In genomic region chr17:71926746-71927398, GRCh38 we compare ENCODE assay signal across 26 cellular contexts.
DNase-seq lines count a peak whose midpoint lies in the region; ATAC-seq and TF ChIP-seq lines count a peak whose summit lies in the region.
"Had no signal": no experiment of that assay in that cellular context is flagged by ENCODE, and none has a peak within 500 bp of the region (broad histone marks: within the 10 kb centered on the region; RNA-seq: fewer than 3 reads in every experiment).

No MANE protein-coding gene starts in this region.

- TF ChIP-seq POLR2A in gastrocnemius medialis (IDR thresholded peaks at IDR 0.05) (no peak), suprapubic skin (IDR thresholded peaks at IDR 0.05) (no peak)

- H3K27me3 ChIP-seq in PC-3 (ENCODE audit: low read length) (no peaks in the 10 kb centered on the region), gastrocnemius medialis (no peaks in the 10 kb centered on the region), H7 (ENCODE audit: control insufficient read depth, insufficient read depth, low read length) (no peaks in the 10 kb centered on the region), suprapubic skin (no peaks in the 10 kb centered on the region)
- H3K27me3 ChIP-seq: hepatocyte, spleen, thyroid gland had no signal

- 69% methylated on average over 5 of the region's 5 CpGs for WGBS in suprapubic skin

- CTCF ChIA-PET in PC-3 (lab: Charles Lee): no interaction called here

- H3K9me3 ChIP-seq in PC-3 (ENCODE audit: low read length) (no peaks in the 10 kb centered on the region), gastrocnemius medialis (no peaks in the 10 kb centered on the region), suprapubic skin (no peaks in the 10 kb centered on the region), mucosa of descending colon (no peaks in the 10 kb centered on the region)
- H3K9me3 ChIP-seq: SK-N-SH, spleen, thyroid gland had no signal

- no peaks in the 10 kb centered on the region for H3F3A ChIP-seq in PC-3 (ENCODE audit: low read length, unreplicated experiment)

- H3K9ac ChIP-seq in PC-3 (ENCODE audit: low read length): no peak overlapping the region
- H3K9ac ChIP-seq: SK-N-SH had no signal

- no peaks in the 10 kb centered on the region for H4K20me1 ChIP-seq in PC-3 (ENCODE audit: low read length)

- peak; percentile 44 for ATAC-seq in PC-3
- ATAC-seq in gastrocnemius medialis: peak; percentile 92 to 93
- no peak for ATAC-seq in GM18873 (IDR thresholded peaks at IDR 0.05; ENCODE audit: low FRiP score, unreplicated experiment)
- ATAC-seq in mucosa of descending colon: no peak
- ATAC-seq: CD8-positive, alpha-beta T cell had no signal

- DNase-seq in H4 (ENCODE audit: low spot score) (peak; percentile 22), PC-3 (peak; percentile 76), epithelial cell of proximal tubule (ENCODE audit: low read depth) (peak; percentile 77), gastrocnemius medialis (peak; percentile 15 to 21), H7 (no peak), suprapubic skin (ENCODE audit: low spot score in 2 of 2) (no peak), mucosa of descending colon (no peak)
- DNase-seq: activated CD4-positive, alpha-beta memory T cell treated with anti-CD3 and anti-CD28 coated beads, Interleukin-2, amount 10 ng/mL, durations not matched to agents 7 days and 5 days; activated CD4-positive, CD25-positive, alpha-beta regulatory T cell; activated naive CD4-positive, alpha-beta T cell; activated T-cell treated with anti-CD3 and anti-CD28 coated beads, Interleukin-2, amount 50 U/mL, for 1 hour; amniotic stem cell; CD8-positive, alpha-beta T cell; immature natural killer cell; Karpas-422; NCI-H1092; NCI-H1930; NK-92 treated with Interleukin-12 subunit alpha and Interleukin-12 subunit beta, amount 100 ng/mL, for 24 hours; RPMI8226; SK-N-SH; spleen; stimulated activated CD4-positive, alpha-beta T cell treated with anti-CD3 and anti-CD28 coated beads, Interleukin-4, amount 100 ng/mL, for 24 hours; stimulated activated naive CD4-positive, alpha-beta T cell treated with Interleukin-2 at 50 U/mL for 16 hours; thyroid gland had no signal

- intact Hi-C loops in PC-3 (cut with micrococcal nuclease) (loop anchor here (10.0 kb wide), 2 partner anchors 292 to 812 kb away; no protein-coding TSS in a partner anchor), gastrocnemius medialis (cut with DNase I; ENCODE audit: low total_unique reads) (loop anchor here (5.0 kb wide), 1 partner anchor 40 kb away; no protein-coding TSS in a partner anchor), mucosa of descending colon (cut with DNase I, micrococcal nuclease) (no loop called here)

- POLR2A ChIA-PET in PC-3 (lab: Charles Lee; ENCODE audit: unreplicated experiment): interaction anchor here (0.5 kb wide), 1 partner anchor 9 kb away, joined by 7 read pairs; no protein-coding TSS in a partner anchor

- in situ Hi-C loops in gastrocnemius medialis (cut with MboI; ENCODE audit: low sequenced_read_pairs in 4 of 4): no loop called here

- TF ChIP-seq CTCF in PC-3 (conservative IDR thresholded peaks at IDR 0.05; ENCODE audit: low read depth, low read length) (no peak), epithelial cell of proximal tubule (conservative IDR thresholded peaks at IDR 0.05; ENCODE audit: low read depth, low read length) (no peak), gastrocnemius medialis (IDR thresholded peaks at IDR 0.05 in 4 of 5, conservative IDR thresholded peaks at IDR 0.05 in 1 of 5) (no peak), suprapubic skin (IDR thresholded peaks at IDR 0.05) (no peak), mucosa of descending colon (IDR thresholded peaks at IDR 0.05) (no peak)

- H3K9me2 ChIP-seq in PC-3 (replicated peaks; ENCODE audit: low read length): no peaks in the 10 kb centered on the region
- H3K9me2 ChIP-seq: SK-N-SH had no signal

- no peak overlapping the region for H2AFZ ChIP-seq in PC-3 (ENCODE audit: low read length)
- H2AFZ ChIP-seq: hepatocyte had no signal

- no peaks in the 10 kb centered on the region for H3K36me3 ChIP-seq in PC-3 (ENCODE audit: low read depth, low read length)
- no peaks in the 10 kb centered on the region for H3K36me3 ChIP-seq in gastrocnemius medialis
- H3K36me3 ChIP-seq in H7 (replicated peaks; ENCODE audit: control insufficient read depth, insufficient read depth, low read length): no peaks in the 10 kb centered on the region
- no peaks in the 10 kb centered on the region for H3K36me3 ChIP-seq in suprapubic skin
- no peaks in the 10 kb centered on the region for H3K36me3 ChIP-seq in mucosa of descending colon (ENCODE audit: low read depth)
- H3K36me3 ChIP-seq: spleen, thyroid gland had no signal

- H3K4me1 ChIP-seq in PC-3 (ENCODE audit: insufficient read depth, low read length) (peaks cover 32% of the 10 kb centered on the region), gastrocnemius medialis (peaks cover 0 to 18% of the 10 kb centered on the region in 2 donors), suprapubic skin (no peaks in the 10 kb centered on the region), mucosa of descending colon (ENCODE audit: low read depth) (no peaks in the 10 kb centered on the region)
- H3K4me1 ChIP-seq: spleen, thyroid gland had no signal

- no peak overlapping the region for H3K27ac ChIP-seq in PC-3 (ENCODE audit: low read length)
- peak overlapping the region in 3 of 4 donors; percentile 21 to 63 (median 34) for H3K27ac ChIP-seq in gastrocnemius medialis
- no peak overlapping the region for H3K27ac ChIP-seq in suprapubic skin
- H3K27ac ChIP-seq: hepatocyte, spleen, thyroid gland had no signal

- no peaks in the 10 kb centered on the region for H3K79me2 ChIP-seq in PC-3 (ENCODE audit: low read length)
- H3K79me2 ChIP-seq: hepatocyte had no signal

- 0 out of 2 replicates have a peak overlapping the region, but pooled peaks have one; percentile 7 for H3K4me2 ChIP-seq in PC-3 (ENCODE audit: low read length)
- H3K4me2 ChIP-seq: hepatocyte, SK-N-SH had no signal

- H3K4me3 ChIP-seq in PC-3 (ENCODE audit: low read length): no peak overlapping the region
- H3K4me3 ChIP-seq in epithelial cell of proximal tubule (ENCODE audit: low read depth, low read length): no peak overlapping the region
- H3K4me3 ChIP-seq in gastrocnemius medialis: no peak overlapping the region
- H3K4me3 ChIP-seq in H7 (ENCODE audit: insufficient read depth, low read depth, low read length): no peak overlapping the region
- no peak overlapping the region for H3K4me3 ChIP-seq in suprapubic skin
- no peak overlapping the region for H3K4me3 ChIP-seq in mucosa of descending colon
- H3K4me3 ChIP-seq: hepatocyte, spleen, thyroid gland had no signal

- BruUV-seq in PC-3 (replicated peaks; lab: Mats Ljungman, UMichigan): no TSS peak

- TF ChIP-seq EP300 in suprapubic skin (IDR thresholded peaks at IDR 0.05): no peak

Comparison
In these comparisons a context has a peak if more than half of its experiments do, and no peak if none do; other contexts are left out.
1. DNase-seq: peak in H4 (single experiment), PC-3 (single experiment), epithelial cell of proximal tubule (single experiment) and gastrocnemius medialis (2 of 2); none in H7 (single experiment), suprapubic skin (0 of 2) and mucosa of descending colon (0 of 3).
2. ATAC-seq: peak in PC-3 (single experiment) and gastrocnemius medialis (2 of 2); none in GM18873 (single experiment) and mucosa of descending colon (single experiment).
3. H3K27ac ChIP-seq: peak in gastrocnemius medialis (3 of 4); none in PC-3 (single experiment) and suprapubic skin (single experiment).
4. intact Hi-C loops: an anchor here in PC-3 (10.0 kb wide) and gastrocnemius medialis (5.0 kb wide); none called in mucosa of descending colon.